In the genomic region with DNA sequence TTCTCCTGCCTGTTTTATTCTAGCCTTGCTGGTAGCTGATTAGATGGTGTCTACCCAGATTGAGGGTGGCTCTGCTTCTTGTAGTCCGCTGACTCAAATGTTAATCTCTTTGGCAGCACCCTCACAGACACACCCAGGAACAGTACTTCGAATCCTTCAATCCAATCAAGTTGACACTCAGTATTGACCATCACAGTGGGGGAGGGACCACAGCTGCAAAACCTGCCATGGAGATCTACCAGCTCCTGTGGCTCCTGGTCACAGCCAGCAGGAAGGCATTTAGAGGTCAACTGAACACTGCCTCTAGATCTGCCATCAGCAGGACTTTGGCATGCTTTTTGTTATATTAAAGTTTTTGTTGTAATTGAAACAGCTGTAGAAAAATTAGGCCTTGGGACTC, we compare ENCODE assay signal across 37 cellular contexts.
"Had no signal": no experiment of that assay in that cellular context is flagged by ENCODE, and none has a peak within 500 bp of the region (broad histone marks: within the 10 kb centered on the region; RNA-seq: fewer than 3 reads in every experiment).

No MANE protein-coding gene starts in this region.

- H3K36me3 Mint-ChIP-seq: activated CD8-positive, alpha-beta memory T cell treated with anti-CD3 and anti-CD28 coated beads, Interleukin-2, amount 10 ng/mL, durations not matched to agents 7 days and 5 days; activated naive CD4-positive, alpha-beta T cell treated with anti-CD3 and anti-CD28 coated beads, Interleukin-2, amount 10 ng/mL, durations not matched to agents 7 days and 5 days; activated naive CD4-positive, alpha-beta T cell treated with anti-CD3 and anti-CD28 coated beads, Interleukin-2, amount 50 U/mL, for 24 hours; activated naive CD8-positive, alpha-beta T cell; activated naive CD8-positive, alpha-beta T cell treated with anti-CD3 and anti-CD28 coated beads, Interleukin-2, amount 10 ng/mL, durations not matched to agents 7 days and 5 days; brain; WTC11 had no signal

- H3K9me3 Mint-ChIP-seq: activated CD4-positive, alpha-beta memory T cell treated with anti-CD3 and anti-CD28 coated beads, Interleukin-2, amount 10 ng/mL, durations not matched to agents 7 days and 5 days; activated CD4-positive, alpha-beta T cell treated with anti-CD3 and anti-CD28 coated beads, Interleukin-2, amount 10 ng/mL, durations not matched to agents 7 days and 5 days; activated naive CD4-positive, alpha-beta T cell treated with anti-CD3 and anti-CD28 coated beads, Interleukin-2, amount 10 ng/mL, durations not matched to agents 7 days and 5 days; activated naive CD4-positive, alpha-beta T cell treated with anti-CD3 and anti-CD28 coated beads, Interleukin-2, amount 50 U/mL, for 24 hours; activated naive CD8-positive, alpha-beta T cell treated with anti-CD3 and anti-CD28 coated beads, Interleukin-2, amount 10 ng/mL, durations not matched to agents 7 days and 5 days; activated naive CD8-positive, alpha-beta T cell treated with anti-CD3 and anti-CD28 coated beads, Interleukin-2, amount 50 U/mL, for 24 hours; activated T-cell treated with anti-CD3 and anti-CD28 coated beads, Interleukin-2, amount 50 U/mL, for 24 hours; activated T-helper 2 cell treated with anti-CD3 and anti-CD28 coated beads, Interferon-gamma antibody, Interleukin-2, Interleukin-4, amounts not matched to agents 10 μg/mL and 5 μg/mL and 100 μg/mL, durations not matched to agents 14 hours and 24 hours and 36 hours; central memory CD8-positive, alpha-beta T cell; T-helper 2 cell treated with Interferon-gamma antibody and Interleukin-4, amounts not matched to agents 5 μg/mL and 100 μg/mL, for 36 hours had no signal

- H3K4me1 ChIP-seq: ascending aorta, colonic mucosa had no signal

- ATAC-seq: activated CD4-positive, alpha-beta T cell treated with anti-CD3 and anti-CD28 coated beads for 36 hours; activated CD4-positive, CD25-positive, alpha-beta regulatory T cell treated with anti-CD3 and anti-CD28 coated beads, Interleukin-2, amount 50 U/mL, for 24 hours; activated CD8-positive, alpha-beta memory T cell treated with anti-CD3 and anti-CD28 coated beads, Interleukin-2, amount 10 ng/mL, durations not matched to agents 7 days and 5 days; activated CD8-positive, alpha-beta T cell treated with anti-CD3 and anti-CD28 coated beads, Interleukin-2, amount 10 ng/mL, durations not matched to agents 7 days and 5 days; activated naive CD8-positive, alpha-beta T cell treated with anti-CD3 and anti-CD28 coated beads, Interleukin-2, amount 50 U/mL, for 24 hours; WTC11 had no signal

- H3K9me3 ChIP-seq: ascending aorta, colonic mucosa had no signal

- H3K36me3 ChIP-seq: ascending aorta, cardiac muscle cell, colonic mucosa had no signal

- H3K4me1 Mint-ChIP-seq: activated CD4-positive, alpha-beta memory T cell treated with anti-CD3 and anti-CD28 coated beads, Interleukin-2, amount 10 ng/mL, durations not matched to agents 7 days and 5 days; activated CD4-positive, alpha-beta T cell treated with anti-CD3 and anti-CD28 coated beads for 36 hours; activated CD4-positive, alpha-beta T cell treated with anti-CD3 and anti-CD28 coated beads, Interleukin-2, amount 10 ng/mL, durations not matched to agents 7 days and 5 days; activated CD8-positive, alpha-beta memory T cell treated with anti-CD3 and anti-CD28 coated beads, Interleukin-2, amount 10 ng/mL, durations not matched to agents 7 days and 5 days; activated naive CD4-positive, alpha-beta T cell treated with anti-CD3 and anti-CD28 coated beads, Interleukin-2, amount 10 ng/mL, durations not matched to agents 7 days and 5 days; activated naive CD4-positive, alpha-beta T cell treated with anti-CD3 and anti-CD28 coated beads, Interleukin-2, amount 50 U/mL, for 24 hours; activated naive CD8-positive, alpha-beta T cell treated with anti-CD3 and anti-CD28 coated beads, Interleukin-2, amount 10 ng/mL, durations not matched to agents 7 days and 5 days; activated naive CD8-positive, alpha-beta T cell treated with anti-CD3 and anti-CD28 coated beads, Interleukin-2, amount 50 U/mL, for 24 hours; central memory CD8-positive, alpha-beta T cell had no signal

- H3K27me3 ChIP-seq: ascending aorta, cardiac muscle cell, colonic mucosa had no signal

- H3K27ac ChIP-seq: ascending aorta, cardiac muscle cell, colonic mucosa, VCaP had no signal

- H3K4me3 Mint-ChIP-seq: activated CD4-positive, alpha-beta memory T cell treated with anti-CD3 and anti-CD28 coated beads, Interleukin-2, amount 10 ng/mL, durations not matched to agents 7 days and 5 days; activated CD4-positive, alpha-beta T cell treated with anti-CD3 and anti-CD28 coated beads for 36 hours; activated CD4-positive, alpha-beta T cell treated with anti-CD3 and anti-CD28 coated beads, Interleukin-2, amount 10 ng/mL, durations not matched to agents 7 days and 5 days; activated CD8-positive, alpha-beta memory T cell treated with anti-CD3 and anti-CD28 coated beads, Interleukin-2, amount 10 ng/mL, durations not matched to agents 7 days and 5 days; activated CD8-positive, alpha-beta T cell treated with anti-CD3 and anti-CD28 coated beads, Interleukin-2, amount 10 ng/mL, durations not matched to agents 7 days and 5 days; activated naive CD4-positive, alpha-beta T cell treated with anti-CD3 and anti-CD28 coated beads, Interleukin-2, amount 10 ng/mL, durations not matched to agents 7 days and 5 days; activated naive CD4-positive, alpha-beta T cell treated with anti-CD3 and anti-CD28 coated beads, Interleukin-2, amount 50 U/mL, for 24 hours; activated naive CD8-positive, alpha-beta T cell; activated naive CD8-positive, alpha-beta T cell treated with anti-CD3 and anti-CD28 coated beads, Interleukin-2, amount 10 ng/mL, durations not matched to agents 7 days and 5 days; activated naive CD8-positive, alpha-beta T cell treated with anti-CD3 and anti-CD28 coated beads, Interleukin-2, amount 50 U/mL, for 24 hours; activated T-cell treated with anti-CD3 and anti-CD28 coated beads, Interleukin-2, amount 50 U/mL, for 24 hours; brain; central memory CD8-positive, alpha-beta T cell; T-helper 2 cell treated with Interferon-gamma antibody and Interleukin-4, amounts not matched to agents 5 μg/mL and 100 μg/mL, for 36 hours; WTC11 had no signal

- DNase-seq: activated CD4-positive, alpha-beta memory T cell treated with anti-CD3 and anti-CD28 coated beads, Interleukin-2, amount 10 ng/mL, durations not matched to agents 7 days and 5 days; activated CD4-positive, alpha-beta T cell treated with anti-CD3 and anti-CD28 coated beads for 1 hour; activated CD4-positive, alpha-beta T cell treated with anti-CD3 and anti-CD28 coated beads for 36 hours; activated CD4-positive, alpha-beta T cell treated with anti-CD3 and anti-CD28 coated beads for 48 hours; activated CD4-positive, alpha-beta T cell treated with anti-CD3 and anti-CD28 coated beads, Interleukin-2, amount 10 ng/mL, durations not matched to agents 7 days and 5 days; activated CD4-positive, alpha-beta T cell treated with anti-CD3 and anti-CD28 coated beads, Interleukin-2, amount 50 U/mL, for 48 hours; activated CD4-positive, CD25-positive, alpha-beta regulatory T cell; activated CD8-positive, alpha-beta memory T cell treated with anti-CD3 and anti-CD28 coated beads for 24 hours; activated CD8-positive, alpha-beta memory T cell treated with anti-CD3 and anti-CD28 coated beads, Interleukin-2, amount 10 ng/mL, durations not matched to agents 7 days and 5 days; activated CD8-positive, alpha-beta memory T cell treated with anti-CD3 and anti-CD28 coated beads, Interleukin-2, amount 50 U/mL, for 48 hours; activated CD8-positive, alpha-beta T cell treated with anti-CD3 and anti-CD28 coated beads, Interleukin-2, amount 10 ng/mL, durations not matched to agents 7 days and 5 days; activated effector memory CD4-positive, alpha-beta T cell treated with Interleukin-2 at 50 U/mL for 16 hours; activated gamma-delta T cell; activated naive CD4-positive, alpha-beta T cell treated with anti-CD3 and anti-CD28 coated beads, Interleukin-2, amount 10 ng/mL, durations not matched to agents 7 days and 5 days; activated naive CD4-positive, alpha-beta T cell treated with Interleukin-2 at 50 U/mL for 16 hours; activated naive CD8-positive, alpha-beta T cell treated with anti-CD3 and anti-CD28 coated beads, Interleukin-2, amount 10 ng/mL, durations not matched to agents 7 days and 5 days; activated naive CD8-positive, alpha-beta T cell treated with anti-CD3 and anti-CD28 coated beads, Interleukin-2, amount 50 U/mL, for 24 hours; activated T-cell treated with anti-CD3 and anti-CD28 coated beads, Interleukin-2, amount 50 U/mL, for 24 hours; activated T-cell treated with anti-CD3 and anti-CD28 coated beads, Interleukin-2, amount 50 U/mL, for 48 hours; amygdala; anterior cingulate cortex; caudate nucleus; cerebellar nuclear complex; colonic mucosa; T-helper 2 cell; T-helper 9 cell had no signal

- H3K27me3 Mint-ChIP-seq: activated CD4-positive, alpha-beta memory T cell treated with anti-CD3 and anti-CD28 coated beads, Interleukin-2, amount 10 ng/mL, durations not matched to agents 7 days and 5 days; activated CD4-positive, alpha-beta T cell treated with anti-CD3 and anti-CD28 coated beads for 36 hours; activated CD4-positive, alpha-beta T cell treated with anti-CD3 and anti-CD28 coated beads, Interleukin-2, amount 10 ng/mL, durations not matched to agents 7 days and 5 days; activated CD8-positive, alpha-beta memory T cell treated with anti-CD3 and anti-CD28 coated beads, Interleukin-2, amount 10 ng/mL, durations not matched to agents 7 days and 5 days; activated naive CD4-positive, alpha-beta T cell treated with anti-CD3 and anti-CD28 coated beads, Interleukin-2, amount 10 ng/mL, durations not matched to agents 7 days and 5 days; activated naive CD8-positive, alpha-beta T cell; activated naive CD8-positive, alpha-beta T cell treated with anti-CD3 and anti-CD28 coated beads, Interleukin-2, amount 10 ng/mL, durations not matched to agents 7 days and 5 days; activated naive CD8-positive, alpha-beta T cell treated with anti-CD3 and anti-CD28 coated beads, Interleukin-2, amount 50 U/mL, for 24 hours; activated T-cell treated with anti-CD3 and anti-CD28 coated beads, Interleukin-2, amount 50 U/mL, for 24 hours; central memory CD8-positive, alpha-beta T cell had no signal

- H3K4me3 ChIP-seq: ascending aorta, cardiac muscle cell, colonic mucosa had no signal

- H3K27ac Mint-ChIP-seq: activated CD4-positive, alpha-beta memory T cell treated with anti-CD3 and anti-CD28 coated beads, Interleukin-2, amount 10 ng/mL, durations not matched to agents 7 days and 5 days; activated CD4-positive, alpha-beta T cell treated with anti-CD3 and anti-CD28 coated beads for 36 hours; activated CD4-positive, alpha-beta T cell treated with anti-CD3 and anti-CD28 coated beads, Interleukin-2, amount 10 ng/mL, durations not matched to agents 7 days and 5 days; activated CD8-positive, alpha-beta memory T cell treated with anti-CD3 and anti-CD28 coated beads, Interleukin-2, amount 10 ng/mL, durations not matched to agents 7 days and 5 days; activated CD8-positive, alpha-beta T cell treated with anti-CD3 and anti-CD28 coated beads, Interleukin-2, amount 10 ng/mL, durations not matched to agents 7 days and 5 days; activated naive CD4-positive, alpha-beta T cell treated with anti-CD3 and anti-CD28 coated beads, Interleukin-2, amount 10 ng/mL, durations not matched to agents 7 days and 5 days; activated naive CD4-positive, alpha-beta T cell treated with anti-CD3 and anti-CD28 coated beads, Interleukin-2, amount 50 U/mL, for 24 hours; activated naive CD8-positive, alpha-beta T cell; activated naive CD8-positive, alpha-beta T cell treated with anti-CD3 and anti-CD28 coated beads, Interleukin-2, amount 10 ng/mL, durations not matched to agents 7 days and 5 days; activated naive CD8-positive, alpha-beta T cell treated with anti-CD3 and anti-CD28 coated beads, Interleukin-2, amount 50 U/mL, for 24 hours; activated T-cell treated with anti-CD3 and anti-CD28 coated beads, Interleukin-2, amount 50 U/mL, for 24 hours; activated T-helper 2 cell treated with anti-CD3 and anti-CD28 coated beads, Interferon-gamma antibody, Interleukin-2, Interleukin-4, amounts not matched to agents 10 μg/mL and 5 μg/mL and 100 μg/mL, durations not matched to agents 14 hours and 24 hours and 36 hours; brain; T-helper 2 cell treated with Interferon-gamma antibody and Interleukin-4, amounts not matched to agents 5 μg/mL and 100 μg/mL, for 36 hours; WTC11 had no signal
